ENCODE assay signal across 1 cellular context in the genomic region with DNA sequence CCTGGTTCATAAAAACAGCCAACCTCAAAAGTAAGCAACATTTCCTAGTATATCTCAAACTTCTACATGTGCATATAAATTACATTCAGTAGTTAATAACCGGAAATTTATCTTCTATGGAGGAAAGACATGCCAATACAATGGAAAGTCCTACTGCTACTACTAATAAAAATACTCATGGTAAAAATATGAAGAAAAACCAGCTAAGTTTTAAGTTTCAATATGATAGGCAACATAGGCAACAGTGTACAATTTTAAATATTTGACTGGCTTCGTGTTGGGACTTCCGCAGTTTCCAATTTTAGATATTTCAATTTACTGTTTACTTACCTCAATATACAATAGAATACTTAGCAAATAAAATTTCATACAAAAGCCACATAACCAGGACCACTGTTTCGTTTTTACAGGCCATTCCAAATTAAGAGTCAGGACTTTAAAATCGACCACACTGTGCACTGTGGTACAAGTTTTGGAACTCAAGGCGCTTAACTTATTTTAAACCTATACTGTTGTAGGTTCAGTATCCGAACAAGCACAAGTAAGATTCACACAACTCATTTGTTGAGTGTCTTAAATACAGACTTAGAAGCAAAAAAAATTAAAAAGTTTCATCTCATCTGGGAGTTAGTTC.
TF ChIP-seq lines count a peak whose summit lies in the region.

No MANE protein-coding gene starts in this region.

TF ChIP-seq in endothelial cell of umbilical vein, 7 proteins besides CTCF, POLR2A, EP300 and RAD21 (continued from another document):
- no peak for TF ChIP-seq JUN (IDR thresholded peaks at IDR 0.05; ENCODE audit: borderline replicate concordance, insufficient read depth, insufficient read length, low read depth)
- TF ChIP-seq MAX (IDR thresholded peaks at IDR 0.05; ENCODE audit: insufficient read depth, insufficient read length): no peak
- TF ChIP-seq GATA2 (IDR thresholded peaks at IDR 0.05; ENCODE audit: insufficient read depth, insufficient read length, low read depth, low read length): no peak
- no peak for TF ChIP-seq POLR2AphosphoS5 (IDR thresholded peaks at IDR 0.05; ENCODE audit: insufficient read depth, low read depth, low read length)
TF ChIP-seq in endothelial cell of umbilical vein: peak in this region for 0.
